Comparison of ENCODE assay signal across 2 cellular contexts in the genomic region with DNA sequence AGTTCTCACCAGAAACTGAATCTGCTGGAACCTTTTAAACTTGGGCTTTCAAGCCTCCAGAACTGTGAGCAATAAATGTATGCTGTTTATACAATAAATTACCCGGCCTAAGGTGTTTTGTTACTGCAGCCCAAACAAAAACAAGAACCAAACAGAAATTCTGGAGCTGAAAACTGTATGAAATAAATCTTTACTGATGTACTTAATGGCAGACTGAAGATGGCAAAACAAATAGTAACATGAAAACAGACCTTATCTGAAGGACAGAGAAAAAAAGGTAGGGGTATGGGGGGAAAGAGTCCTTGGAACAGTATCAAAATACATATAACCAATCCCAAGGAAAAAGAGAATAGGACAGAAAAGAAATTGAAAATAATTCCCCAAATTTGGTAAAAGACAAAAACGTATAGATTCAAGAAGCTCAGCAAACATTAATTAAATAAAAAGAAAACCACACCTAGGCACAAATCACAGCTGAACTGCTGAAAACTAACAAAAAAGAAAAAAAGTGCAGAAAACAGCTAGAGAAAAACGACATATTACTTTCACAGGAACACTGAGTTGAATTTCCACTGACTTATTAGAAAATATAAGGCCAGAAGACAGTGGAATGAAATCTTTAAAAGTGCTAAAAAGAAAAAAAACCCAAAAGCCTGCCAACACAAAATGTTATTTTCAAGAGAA.
TF ChIP-seq lines count a peak whose summit lies in the region.

No MANE protein-coding gene starts in this region.

TF ChIP-seq in GM23338, 12 proteins besides CTCF, POLR2A, EP300 and RAD21:
- TF ChIP-seq JUNB (IDR thresholded peaks at IDR 0.05; ENCODE audit: unreplicated experiment) (no peak), ETS1 (IDR thresholded peaks at IDR 0.05) (no peak), STAT1 (IDR thresholded peaks at IDR 0.05; ENCODE audit: unreplicated experiment) (no peak), NANOG (IDR thresholded peaks at IDR 0.05; ENCODE audit: borderline replicate concordance) (no peak)

TF ChIP-seq in GM12878, 131 proteins besides CTCF, POLR2A, EP300 and RAD21:
- TF ChIP-seq, protein P1, sequence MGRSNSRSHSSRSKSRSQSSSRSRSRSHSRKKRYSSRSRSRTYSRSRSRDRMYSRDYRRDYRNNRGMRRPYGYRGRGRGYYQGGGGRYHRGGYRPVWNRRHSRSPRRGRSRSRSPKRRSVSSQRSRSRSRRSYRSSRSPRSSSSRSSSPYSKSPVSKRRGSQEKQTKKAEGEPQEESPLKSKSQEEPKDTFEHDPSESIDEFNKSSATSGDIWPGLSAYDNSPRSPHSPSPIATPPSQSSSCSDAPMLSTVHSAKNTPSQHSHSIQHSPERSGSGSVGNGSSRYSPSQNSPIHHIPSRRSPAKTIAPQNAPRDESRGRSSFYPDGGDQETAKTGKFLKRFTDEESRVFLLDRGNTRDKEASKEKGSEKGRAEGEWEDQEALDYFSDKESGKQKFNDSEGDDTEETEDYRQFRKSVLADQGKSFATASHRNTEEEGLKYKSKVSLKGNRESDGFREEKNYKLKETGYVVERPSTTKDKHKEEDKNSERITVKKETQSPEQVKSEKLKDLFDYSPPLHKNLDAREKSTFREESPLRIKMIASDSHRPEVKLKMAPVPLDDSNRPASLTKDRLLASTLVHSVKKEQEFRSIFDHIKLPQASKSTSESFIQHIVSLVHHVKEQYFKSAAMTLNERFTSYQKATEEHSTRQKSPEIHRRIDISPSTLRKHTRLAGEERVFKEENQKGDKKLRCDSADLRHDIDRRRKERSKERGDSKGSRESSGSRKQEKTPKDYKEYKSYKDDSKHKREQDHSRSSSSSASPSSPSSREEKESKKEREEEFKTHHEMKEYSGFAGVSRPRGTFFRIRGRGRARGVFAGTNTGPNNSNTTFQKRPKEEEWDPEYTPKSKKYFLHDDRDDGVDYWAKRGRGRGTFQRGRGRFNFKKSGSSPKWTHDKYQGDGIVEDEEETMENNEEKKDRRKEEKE (IDR thresholded peaks at IDR 0.05), result no peak
- TF ChIP-seq, protein P2, sequence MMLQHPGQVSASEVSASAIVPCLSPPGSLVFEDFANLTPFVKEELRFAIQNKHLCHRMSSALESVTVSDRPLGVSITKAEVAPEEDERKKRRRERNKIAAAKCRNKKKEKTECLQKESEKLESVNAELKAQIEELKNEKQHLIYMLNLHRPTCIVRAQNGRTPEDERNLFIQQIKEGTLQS (IDR thresholded peaks at IDR 0.05; ENCODE audit: borderline replicate concordance, extremely low read depth, low read depth, low read length), result no peak
- TF ChIP-seq CHD4 (IDR thresholded peaks at IDR 0.05), result no peak
